9 cellular contexts compared by ENCODE assay signal in genomic region chr12:124389537-124390441, GRCh38.
DNase-seq lines count a peak whose midpoint lies in the region; ATAC-seq and TF ChIP-seq lines count a peak whose summit lies in the region.
"Had no signal": no experiment of that assay in that cellular context is flagged by ENCODE, and none has a peak within 500 bp of the region (broad histone marks: within the 10 kb centered on the region; RNA-seq: fewer than 3 reads in every experiment).

No MANE protein-coding gene starts in this region.

- DNase-seq in natural killer cell (no peak), A673 (ENCODE audit: low spot score) (no peak), SIG-M5 (lab: John Stamatoyannopoulos, UW) (no peak), SW 1271 (lab: John Stamatoyannopoulos, UW) (no peak)

- no TSS peak for BruUV-seq in A673 (replicated peaks; lab: Mats Ljungman, UMichigan)

- peaks cover 79% of the 10 kb centered on the region for H3K36me3 Mint-ChIP-seq in dendritic cell treated with granulocyte-macrophage colony-stimulating factor and Interleukin-4, amounts not matched to agents 40 ng/mL and 50 ng/mL, for 4 days (ENCODE audit: low read depth)
- H3K36me3 Mint-ChIP-seq in natural killer cell: no peaks in the 10 kb centered on the region

- peak overlapping the region; percentile 86 for H3K27ac ChIP-seq in 22Rv1
- H3K27ac ChIP-seq in HUES6 (ENCODE audit: low read depth, low read length): no peak overlapping the region
- H3K27ac ChIP-seq in A673 (ENCODE audit: low read depth, low read length, poor library complexity, severe bottlenecking): no peak overlapping the region

- TF ChIP-seq CTCF in 22Rv1 (IDR thresholded peaks at IDR 0.05) (no peak; the same call in 1 of the 2 replicates), natural killer cell (IDR thresholded peaks at IDR 0.05) (no peak), A673 (conservative IDR thresholded peaks at IDR 0.05; ENCODE audit: low read depth, low read length) (no peak)

- H3K27me3 ChIP-seq in HUES6 (ENCODE audit: control insufficient read depth, insufficient read depth, low read length) (no peaks in the 10 kb centered on the region), A673 (replicated peaks; ENCODE audit: insufficient read depth, low read depth, low read length, poor library complexity) (no peaks in the 10 kb centered on the region)

- peaks cover 26% of the 10 kb centered on the region for H3K36me3 ChIP-seq in HUES6 (ENCODE audit: control insufficient read depth, insufficient read depth, low read length)
- peaks cover 24% of the 10 kb centered on the region for H3K36me3 ChIP-seq in A673 (ENCODE audit: insufficient read depth, low read length, poor library complexity, severe bottlenecking)

- H3K4me1 Mint-ChIP-seq in dendritic cell treated with granulocyte-macrophage colony-stimulating factor and Interleukin-4, amounts not matched to agents 40 ng/mL and 50 ng/mL, for 4 days (ENCODE audit: low read depth): peaks cover 94% of the 10 kb centered on the region
- peaks cover 36 to 62% of the 10 kb centered on the region in 2 donors for H3K4me1 Mint-ChIP-seq in natural killer cell

- POLR2A ChIA-PET in A673 (lab: Charles Lee; ENCODE audit: low non-redundant PET): no interaction called here

- H3K4me3 Mint-ChIP-seq in dendritic cell treated with granulocyte-macrophage colony-stimulating factor and Interleukin-4, amounts not matched to agents 40 ng/mL and 50 ng/mL, for 4 days: peak overlapping the region; percentile 99
- H3K4me3 Mint-ChIP-seq in natural killer cell: peak overlapping the region; percentile 80

- H3K9me3 Mint-ChIP-seq in dendritic cell treated with granulocyte-macrophage colony-stimulating factor and Interleukin-4, amounts not matched to agents 40 ng/mL and 50 ng/mL, for 4 days: no peaks in the 10 kb centered on the region
- H3K9me3 Mint-ChIP-seq in natural killer cell: no peaks in the 10 kb centered on the region
- H3K9me3 Mint-ChIP-seq: activated CD4-positive, alpha-beta memory T cell treated with anti-CD3 and anti-CD28 coated beads, Interleukin-2, amount 10 ng/mL, durations not matched to agents 7 days and 5 days had no signal

- intact Hi-C loops in dendritic cell treated with granulocyte-macrophage colony-stimulating factor and Interleukin-4, amounts not matched to agents 40 ng/mL and 50 ng/mL, for 4 days (cut with micrococcal nuclease): loop anchor here (5.0 kb wide), 2 partner anchors 63 to 163 kb away; no protein-coding TSS in a partner anchor
- intact Hi-C loops in natural killer cell (cut with micrococcal nuclease) (loop anchor here (2.0 to 10.0 kb wide), 2 partner anchors 35 to 65 kb away; no protein-coding TSS in a partner anchor), A673 (cut with micrococcal nuclease; ENCODE audit: unreplicated experiment) (no loop called here)

- H3K4me1 ChIP-seq in HUES6 (ENCODE audit: control insufficient read depth, insufficient read depth, low read length): peaks cover 54% of the 10 kb centered on the region
- H3K4me1 ChIP-seq in A673 (ENCODE audit: insufficient read depth, low read length, poor library complexity, severe bottlenecking): peaks cover 35% of the 10 kb centered on the region

- peak overlapping the region; percentile 94 for H3K27ac Mint-ChIP-seq in dendritic cell treated with granulocyte-macrophage colony-stimulating factor and Interleukin-4, amounts not matched to agents 40 ng/mL and 50 ng/mL, for 4 days
- peak overlapping the region; percentile 68 to 82 for H3K27ac Mint-ChIP-seq in natural killer cell
- H3K27ac Mint-ChIP-seq: activated CD4-positive, alpha-beta memory T cell treated with anti-CD3 and anti-CD28 coated beads, Interleukin-2, amount 10 ng/mL, durations not matched to agents 7 days and 5 days had no signal

- H3K9ac ChIP-seq in HUES6 (ENCODE audit: low read length): no peak overlapping the region

- no peaks in the 10 kb centered on the region for H3K9me3 ChIP-seq in HUES6 (ENCODE audit: control insufficient read depth, insufficient read depth, low read depth, low read length)
- H3K9me3 ChIP-seq in A673 (ENCODE audit: low read depth, low read length, poor library complexity, severe bottlenecking): no peaks in the 10 kb centered on the region

- ATAC-seq in natural killer cell (no peak), HG03442 (IDR thresholded peaks at IDR 0.05; ENCODE audit: unreplicated experiment) (no peak)

- H3K27me3 Mint-ChIP-seq in dendritic cell treated with granulocyte-macrophage colony-stimulating factor and Interleukin-4, amounts not matched to agents 40 ng/mL and 50 ng/mL, for 4 days: no peaks in the 10 kb centered on the region
- H3K27me3 Mint-ChIP-seq in natural killer cell (ENCODE audit: low read depth in 2 of 2): no peaks in the 10 kb centered on the region
- H3K27me3 Mint-ChIP-seq: activated CD4-positive, alpha-beta memory T cell treated with anti-CD3 and anti-CD28 coated beads, Interleukin-2, amount 10 ng/mL, durations not matched to agents 7 days and 5 days had no signal

- CTCF ChIA-PET in A673 (lab: Charles Lee): no interaction called here

- H3K4me3 ChIP-seq in HUES6 (ENCODE audit: low read depth, low read length) (peak overlapping the region; percentile 66), A673 (ENCODE audit: low read depth, low read length, poor library complexity, severe bottlenecking) (no peak overlapping the region)
